8 cellular contexts compared by ENCODE assay signal in genomic region chr6:118894425-118895240, GRCh38. TPM values are rescaled to one million over a fixed set of nuclear protein-coding genes. Genes with fewer than 3 reads are reported as not detected.
DNase-seq lines count a peak whose midpoint lies in the region; ATAC-seq and TF ChIP-seq lines count a peak whose summit lies in the region.

No MANE protein-coding gene starts in this region.

- peak overlapping the region; percentile 100 for H3K27ac Mint-ChIP-seq in activated naive CD4-positive, alpha-beta T cell treated with anti-CD3 and anti-CD28 coated beads, Interleukin-2, amount 10 ng/mL, durations not matched to agents 7 days and 5 days
- H3K27ac Mint-ChIP-seq in glutamatergic neuron (ENCODE audit: unreplicated experiment) (peak overlapping the region; percentile 99), osteocyte (ENCODE audit: unreplicated experiment) (peak overlapping the region; percentile 92)

- peaks cover 0 to 3% (median 0%) of the 10 kb centered on the region in 3 donors for H3K36me3 ChIP-seq in tibial artery

- peaks cover 56% of the 10 kb centered on the region for H3K4me1 Mint-ChIP-seq in activated naive CD4-positive, alpha-beta T cell treated with anti-CD3 and anti-CD28 coated beads, Interleukin-2, amount 10 ng/mL, durations not matched to agents 7 days and 5 days
- H3K4me1 Mint-ChIP-seq in glutamatergic neuron (ENCODE audit: low read depth, unreplicated experiment) = peaks cover 37% of the 10 kb centered on the region
- H3K4me1 Mint-ChIP-seq in osteocyte (ENCODE audit: unreplicated experiment) = peaks cover 36% of the 10 kb centered on the region

- peak overlapping the region; percentile 87 to 95 for H3K27ac ChIP-seq in tibial artery

- H3K9me3 ChIP-seq in tibial artery = no peaks in the 10 kb centered on the region

- ATAC-seq in GM19438 (IDR thresholded peaks at IDR 0.05; ENCODE audit: low read depth, unreplicated experiment) (peak; percentile 24), HG03558 (IDR thresholded peaks at IDR 0.05; ENCODE audit: extremely low read depth, unreplicated experiment) (peak; percentile 21)

- peaks cover 24% of the 10 kb centered on the region for H3K36me3 Mint-ChIP-seq in activated naive CD4-positive, alpha-beta T cell treated with anti-CD3 and anti-CD28 coated beads, Interleukin-2, amount 10 ng/mL, durations not matched to agents 7 days and 5 days
- H3K36me3 Mint-ChIP-seq in glutamatergic neuron (ENCODE audit: unreplicated experiment) (no peaks in the 10 kb centered on the region), osteocyte (ENCODE audit: unreplicated experiment) (peaks cover 9% of the 10 kb centered on the region)

- no peaks in the 10 kb centered on the region for H3K27me3 Mint-ChIP-seq in activated naive CD4-positive, alpha-beta T cell treated with anti-CD3 and anti-CD28 coated beads, Interleukin-2, amount 10 ng/mL, durations not matched to agents 7 days and 5 days
- H3K27me3 Mint-ChIP-seq in glutamatergic neuron (ENCODE audit: unreplicated experiment) (peaks cover 9% of the 10 kb centered on the region), osteocyte (ENCODE audit: unreplicated experiment) (no peaks in the 10 kb centered on the region)

- H3K4me3 Mint-ChIP-seq in activated naive CD4-positive, alpha-beta T cell treated with anti-CD3 and anti-CD28 coated beads, Interleukin-2, amount 10 ng/mL, durations not matched to agents 7 days and 5 days = peak overlapping the region; percentile 92
- peak overlapping the region; percentile 95 for H3K4me3 Mint-ChIP-seq in glutamatergic neuron (ENCODE audit: unreplicated experiment)
- peak overlapping the region; percentile 89 for H3K4me3 Mint-ChIP-seq in osteocyte (ENCODE audit: unreplicated experiment)

- no peaks in the 10 kb centered on the region for H3K9me3 Mint-ChIP-seq in activated naive CD4-positive, alpha-beta T cell treated with anti-CD3 and anti-CD28 coated beads, Interleukin-2, amount 10 ng/mL, durations not matched to agents 7 days and 5 days
- H3K9me3 Mint-ChIP-seq in glutamatergic neuron (ENCODE audit: unreplicated experiment) (peaks cover 13% of the 10 kb centered on the region), osteocyte (ENCODE audit: unreplicated experiment) (no peaks in the 10 kb centered on the region)

- CTCF ChIA-PET in activated naive CD4-positive, alpha-beta T cell treated with anti-CD3 and anti-CD28 coated beads, Interleukin-2, amount 10 ng/mL, durations not matched to agents 7 days and 5 days (lab: Charles Lee) = interaction anchor here (1.0 to 4.9 kb wide), 2 partner anchors 93 to 185 kb away, joined by 3 to 28 read pairs; no protein-coding TSS in a partner anchor

- intact Hi-C loops in tibial artery (cut with DNase I; ENCODE audit: low total_unique reads) = loop anchor here (2.0 to 5.0 kb wide), 2 partner anchors 38 to 244 kb away; partner anchors contain the start of gene CEP85L

- H3K27me3 ChIP-seq in tibial artery = no peaks in the 10 kb centered on the region

- peak overlapping the region; percentile 76 to 91 for H3K4me3 ChIP-seq in tibial artery

- peak; percentile 69 for TF ChIP-seq POLR2A in Raji (IDR thresholded peaks at IDR 0.05; ENCODE audit: insufficient read depth, low read depth, low read length)

- peaks cover 0 to 41% (median 13%) of the 10 kb centered on the region in 4 donors for H3K4me1 ChIP-seq in tibial artery

- DNase-seq in COR-L47 (lab: John Stamatoyannopoulos, UW) = peak; percentile 9
- peak; percentile 75 for DNase-seq in activated naive CD4-positive, alpha-beta T cell treated with anti-CD3 and anti-CD28 coated beads, Interleukin-2, amount 10 ng/mL, durations not matched to agents 7 days and 5 days
- peak; percentile 71 for DNase-seq in glutamatergic neuron
- DNase-seq in osteocyte (ENCODE audit: extremely low spot score, unreplicated experiment) = peak; percentile 87
- DNase-seq in tibial artery = peak; percentile 70 to 87

- TF ChIP-seq CTCF in glutamatergic neuron (IDR thresholded peaks at IDR 0.05; ENCODE audit: partially characterized antibody, unreplicated experiment) = no peak
- TF ChIP-seq CTCF in osteocyte (IDR thresholded peaks at IDR 0.05) = no peak
- TF ChIP-seq CTCF in tibial artery (IDR thresholded peaks at IDR 0.05) = no peak

RNA-seq across cellular contexts. Expression of gene ASF1A, which starts 0.7 kb away (rescaled TPM):
- 56.1 TPM for total RNA-seq in glutamatergic neuron (ENCODE audit: unreplicated experiment)
- 23.7 and 24.9 TPM in 2 replicates for total RNA-seq in osteocyte

RNA-seq across cellular contexts. Expression of gene MCM9, which starts 40.3 kb away (rescaled TPM):
- total RNA-seq in glutamatergic neuron (ENCODE audit: unreplicated experiment) (18.0 TPM), osteocyte (15.6 and 18.6 TPM in 2 replicates)

Comparison
In these comparisons a context has a peak if more than half of its experiments do, and no peak if none do; other contexts are left out.
1. Peak in every context shown above with its lines: DNase-seq, ATAC-seq, H3K4me3 ChIP-seq and H3K27ac ChIP-seq.
2. DNase-seq: peak in every context shown above with its lines; median percentile 87 in osteocyte; 78 in tibial artery; 75 in activated naive CD4-positive, alpha-beta T cell treated with anti-CD3 and anti-CD28 coated beads, Interleukin-2, amount 10 ng/mL, durations not matched to agents 7 days and 5 days; 71 in glutamatergic neuron; 9 in COR-L47.